In the genomic region with DNA sequence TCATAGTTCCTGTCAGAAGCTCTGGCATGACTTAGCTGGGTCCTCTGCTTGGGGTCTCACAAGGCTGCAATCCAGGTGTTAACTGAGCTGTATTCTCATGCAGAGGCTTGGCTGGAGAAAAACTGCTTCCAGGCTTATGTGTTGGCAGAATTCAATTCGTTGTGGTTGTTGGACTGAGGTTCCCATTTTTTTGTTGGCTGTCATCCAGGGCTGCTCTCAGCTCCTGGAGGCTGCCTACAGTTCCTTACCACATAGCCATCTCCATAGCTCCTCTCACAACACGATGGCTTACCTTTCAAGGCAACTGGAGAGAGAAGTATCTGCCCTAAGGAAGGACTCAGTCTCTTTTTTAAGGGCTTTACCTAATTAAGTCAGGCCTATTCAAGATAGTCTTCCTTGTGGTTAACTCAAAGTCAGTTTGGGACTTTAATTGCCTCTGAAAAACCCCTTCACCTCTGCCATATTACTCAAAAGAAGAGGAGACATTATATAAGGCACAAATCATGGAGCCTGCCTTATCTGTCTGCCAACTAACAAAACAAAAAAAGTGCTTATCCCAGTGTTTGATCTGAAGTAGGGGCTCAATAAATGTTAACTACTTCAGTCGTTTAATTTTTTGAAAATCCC, we compare ENCODE assay signal across 1 cellular context.
TF ChIP-seq lines count a peak whose summit lies in the region.

No MANE protein-coding gene starts in this region.

TF ChIP-seq in GM12878, 131 proteins besides CTCF, POLR2A, EP300 and RAD21:
- TF ChIP-seq IKZF2 (IDR thresholded peaks at IDR 0.05) (peak in 1 of 2 experiments; percentile 34; a peak in 1 of 4 replicates), ZNF622 (IDR thresholded peaks at IDR 0.05) (no peak), SIX5 (IDR thresholded peaks at IDR 0.05; ENCODE audit: low read depth, low read length, severe bottlenecking) (no peak), MTA2 (IDR thresholded peaks at IDR 0.05; ENCODE audit: low read depth) (peak; percentile 89), JUNB (IDR thresholded peaks at IDR 0.05) (peak; percentile 52), BCL11A (IDR thresholded peaks at IDR 0.05; ENCODE audit: low read depth, low read length) (peak; percentile 90), BRCA1 (IDR thresholded peaks at IDR 0.05; ENCODE audit: low read depth, low read length) (no peak), ASH2L (IDR thresholded peaks at IDR 0.05; ENCODE audit: borderline replicate concordance, low read depth) (no peak), TARDBP (IDR thresholded peaks at IDR 0.05; ENCODE audit: borderline replicate concordance) (no peak), ZNF24 (IDR thresholded peaks at IDR 0.05) (no peak), SMARCA5 (IDR thresholded peaks at IDR 0.05) (no peak), NRF1 (conservative IDR thresholded peaks at IDR 0.05; ENCODE audit: low read depth, low read length) (no peak), RUNX3 (IDR thresholded peaks at IDR 0.05; ENCODE audit: low read length) (peak; percentile 74), DPF2 (IDR thresholded peaks at IDR 0.05) (0 out of 2 replicates have a peak, but pooled peaks have one; percentile 17), NR2F1 (conservative IDR thresholded peaks at IDR 0.05) (peak; percentile 57)
- TF ChIP-seq, protein P1, sequence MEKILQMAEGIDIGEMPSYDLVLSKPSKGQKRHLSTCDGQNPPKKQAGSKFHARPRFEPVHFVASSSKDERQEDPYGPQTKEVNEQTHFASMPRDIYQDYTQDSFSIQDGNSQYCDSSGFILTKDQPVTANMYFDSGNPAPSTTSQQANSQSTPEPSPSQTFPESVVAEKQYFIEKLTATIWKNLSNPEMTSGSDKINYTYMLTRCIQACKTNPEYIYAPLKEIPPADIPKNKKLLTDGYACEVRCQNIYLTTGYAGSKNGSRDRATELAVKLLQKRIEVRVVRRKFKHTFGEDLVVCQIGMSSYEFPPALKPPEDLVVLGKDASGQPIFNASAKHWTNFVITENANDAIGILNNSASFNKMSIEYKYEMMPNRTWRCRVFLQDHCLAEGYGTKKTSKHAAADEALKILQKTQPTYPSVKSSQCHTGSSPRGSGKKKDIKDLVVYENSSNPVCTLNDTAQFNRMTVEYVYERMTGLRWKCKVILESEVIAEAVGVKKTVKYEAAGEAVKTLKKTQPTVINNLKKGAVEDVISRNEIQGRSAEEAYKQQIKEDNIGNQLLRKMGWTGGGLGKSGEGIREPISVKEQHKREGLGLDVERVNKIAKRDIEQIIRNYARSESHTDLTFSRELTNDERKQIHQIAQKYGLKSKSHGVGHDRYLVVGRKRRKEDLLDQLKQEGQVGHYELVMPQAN (conservative IDR thresholded peaks at IDR 0.05), result no peak
- TF ChIP-seq, protein P2, sequence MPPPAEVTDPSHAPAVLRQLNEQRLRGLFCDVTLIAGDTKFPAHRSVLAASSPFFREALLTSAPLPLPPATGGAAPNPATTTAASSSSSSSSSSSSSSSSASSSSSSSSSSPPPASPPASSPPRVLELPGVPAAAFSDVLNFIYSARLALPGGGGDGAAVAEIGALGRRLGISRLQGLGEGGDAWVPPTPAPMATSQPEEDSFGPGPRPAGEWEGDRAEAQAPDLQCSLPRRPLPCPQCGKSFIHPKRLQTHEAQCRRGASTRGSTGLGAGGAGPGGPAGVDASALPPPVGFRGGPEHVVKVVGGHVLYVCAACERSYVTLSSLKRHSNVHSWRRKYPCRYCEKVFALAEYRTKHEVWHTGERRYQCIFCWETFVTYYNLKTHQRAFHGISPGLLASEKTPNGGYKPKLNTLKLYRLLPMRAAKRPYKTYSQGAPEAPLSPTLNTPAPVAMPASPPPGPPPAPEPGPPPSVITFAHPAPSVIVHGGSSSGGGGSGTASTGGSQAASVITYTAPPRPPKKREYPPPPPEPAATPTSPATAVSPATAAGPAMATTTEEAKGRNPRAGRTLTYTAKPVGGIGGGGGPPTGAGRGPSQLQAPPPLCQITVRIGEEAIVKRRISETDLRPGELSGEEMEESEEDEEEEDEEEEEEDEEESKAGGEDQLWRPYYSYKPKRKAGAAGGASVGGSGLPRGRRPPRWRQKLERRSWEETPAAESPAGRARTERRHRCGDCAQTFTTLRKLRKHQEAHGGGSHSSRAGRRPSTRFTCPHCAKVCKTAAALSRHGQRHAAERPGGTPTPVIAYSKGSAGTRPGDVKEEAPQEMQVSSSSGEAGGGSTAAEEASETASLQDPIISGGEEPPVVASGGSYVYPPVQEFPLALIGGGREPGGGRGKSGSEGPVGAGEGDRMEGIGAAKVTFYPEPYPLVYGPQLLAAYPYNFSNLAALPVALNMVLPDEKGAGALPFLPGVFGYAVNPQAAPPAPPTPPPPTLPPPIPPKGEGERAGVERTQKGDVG (CRISPR knock-in tag; IDR thresholded peaks at IDR 0.05), result no peak
- TF ChIP-seq, protein P3, sequence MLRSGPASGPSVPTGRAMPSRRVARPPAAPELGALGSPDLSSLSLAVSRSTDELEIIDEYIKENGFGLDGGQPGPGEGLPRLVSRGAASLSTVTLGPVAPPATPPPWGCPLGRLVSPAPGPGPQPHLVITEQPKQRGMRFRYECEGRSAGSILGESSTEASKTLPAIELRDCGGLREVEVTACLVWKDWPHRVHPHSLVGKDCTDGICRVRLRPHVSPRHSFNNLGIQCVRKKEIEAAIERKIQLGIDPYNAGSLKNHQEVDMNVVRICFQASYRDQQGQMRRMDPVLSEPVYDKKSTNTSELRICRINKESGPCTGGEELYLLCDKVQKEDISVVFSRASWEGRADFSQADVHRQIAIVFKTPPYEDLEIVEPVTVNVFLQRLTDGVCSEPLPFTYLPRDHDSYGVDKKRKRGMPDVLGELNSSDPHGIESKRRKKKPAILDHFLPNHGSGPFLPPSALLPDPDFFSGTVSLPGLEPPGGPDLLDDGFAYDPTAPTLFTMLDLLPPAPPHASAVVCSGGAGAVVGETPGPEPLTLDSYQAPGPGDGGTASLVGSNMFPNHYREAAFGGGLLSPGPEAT (IDR thresholded peaks at IDR 0.05; ENCODE audit: low read depth), result 0 out of 2 replicates have a peak, but pooled peaks have one; percentile 21
- TF ChIP-seq, protein P4, sequence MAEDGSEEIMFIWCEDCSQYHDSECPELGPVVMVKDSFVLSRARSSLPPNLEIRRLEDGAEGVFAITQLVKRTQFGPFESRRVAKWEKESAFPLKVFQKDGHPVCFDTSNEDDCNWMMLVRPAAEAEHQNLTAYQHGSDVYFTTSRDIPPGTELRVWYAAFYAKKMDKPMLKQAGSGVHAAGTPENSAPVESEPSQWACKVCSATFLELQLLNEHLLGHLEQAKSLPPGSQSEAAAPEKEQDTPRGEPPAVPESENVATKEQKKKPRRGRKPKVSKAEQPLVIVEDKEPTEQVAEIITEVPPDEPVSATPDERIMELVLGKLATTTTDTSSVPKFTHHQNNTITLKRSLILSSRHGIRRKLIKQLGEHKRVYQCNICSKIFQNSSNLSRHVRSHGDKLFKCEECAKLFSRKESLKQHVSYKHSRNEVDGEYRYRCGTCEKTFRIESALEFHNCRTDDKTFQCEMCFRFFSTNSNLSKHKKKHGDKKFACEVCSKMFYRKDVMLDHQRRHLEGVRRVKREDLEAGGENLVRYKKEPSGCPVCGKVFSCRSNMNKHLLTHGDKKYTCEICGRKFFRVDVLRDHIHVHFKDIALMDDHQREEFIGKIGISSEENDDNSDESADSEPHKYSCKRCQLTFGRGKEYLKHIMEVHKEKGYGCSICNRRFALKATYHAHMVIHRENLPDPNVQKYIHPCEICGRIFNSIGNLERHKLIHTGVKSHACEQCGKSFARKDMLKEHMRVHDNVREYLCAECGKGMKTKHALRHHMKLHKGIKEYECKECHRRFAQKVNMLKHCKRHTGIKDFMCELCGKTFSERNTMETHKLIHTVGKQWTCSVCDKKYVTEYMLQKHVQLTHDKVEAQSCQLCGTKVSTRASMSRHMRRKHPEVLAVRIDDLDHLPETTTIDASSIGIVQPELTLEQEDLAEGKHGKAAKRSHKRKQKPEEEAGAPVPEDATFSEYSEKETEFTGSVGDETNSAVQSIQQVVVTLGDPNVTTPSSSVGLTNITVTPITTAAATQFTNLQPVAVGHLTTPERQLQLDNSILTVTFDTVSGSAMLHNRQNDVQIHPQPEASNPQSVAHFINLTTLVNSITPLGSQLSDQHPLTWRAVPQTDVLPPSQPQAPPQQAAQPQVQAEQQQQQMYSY (CRISPR knock-in tag; IDR thresholded peaks at IDR 0.05), result no peak
